Comparison of ENCODE assay signal across 22 cellular contexts in genomic region chr16:88862968-88863367, GRCh38. TPM values are rescaled to one million over a fixed set of nuclear protein-coding genes. Genes with fewer than 3 reads are reported as not detected.
"Had no signal": no experiment of that assay in that cellular context is flagged by ENCODE, and none has a peak within 500 bp of the region (broad histone marks: within the 10 kb centered on the region; RNA-seq: fewer than 3 reads in every experiment).

No MANE protein-coding gene starts in this region.

- H3K36me3 ChIP-seq: MG63 had no signal

- H3K4me3 ChIP-seq: MG63 had no signal

- H3K27me3 ChIP-seq: MG63 had no signal

- H3K4me2 ChIP-seq: SK-N-SH had no signal

- H3K9ac ChIP-seq: SK-N-SH had no signal

- H3K9me3 ChIP-seq: MG63, SK-N-SH had no signal

- DNase-seq: Karpas-422, KG1, MG63, NCI-H1092, NCI-H1105 treated with DMSO at 0.1 percent for 48 hours, NCI-H1436, NCI-H187, NCI-H2029, NCI-H2081 treated with DMSO at 0.1 percent for 48 hours, NCI-H2171, NCI-H226, NCI-H446, NCI-H510A, NCI-H524 treated with DMSO at 0.1 percent for 48 hours, NCI-H69, NCI-H774, RPMI8226, SHP77, SK-N-SH, SW 1271 had no signal

RNA-seq across cellular contexts. Expression of gene PABPN1L, which starts 3.5 kb away (rescaled TPM):
- total RNA-seq: HT1080, SK-MEL-5 had no signal
- polyA plus RNA-seq: SK-N-SH had no signal
